ENCODE assay signal across 2 cellular contexts in the genomic region with DNA sequence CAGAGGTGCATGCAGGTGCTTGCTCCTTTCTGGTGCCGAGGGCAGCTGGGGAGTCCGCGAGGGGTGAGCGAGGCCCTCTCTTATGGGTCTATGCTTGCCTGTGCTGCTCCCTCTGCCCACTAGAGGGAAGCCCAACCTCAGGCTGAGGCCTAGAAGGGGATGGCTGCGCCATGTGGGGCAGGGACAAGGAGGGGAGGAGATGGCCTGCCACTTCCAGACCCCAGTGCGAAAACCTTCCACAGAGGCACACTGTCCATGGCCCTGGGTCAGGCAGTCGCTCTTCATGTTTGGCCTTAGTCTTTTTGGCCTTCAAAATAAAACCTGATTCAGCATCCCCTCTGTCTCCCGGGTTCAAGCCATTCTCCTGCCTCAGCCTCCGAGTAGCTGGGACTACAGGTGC.
TF ChIP-seq lines count a peak whose summit lies in the region.

No MANE protein-coding gene starts in this region.

TF ChIP-seq in HEK293, 187 proteins besides CTCF, POLR2A, EP300 and RAD21 (continues in another document):
- TF ChIP-seq GLIS1 (tag by site-specific recombination; IDR thresholded peaks at IDR 0.05) (peak; percentile 32; the same call in 1 of the 2 replicates), ZNF600 (tag by site-specific recombination; IDR thresholded peaks at IDR 0.05) (no peak), ZBTB17 (tag by site-specific recombination; IDR thresholded peaks at IDR 0.05) (no peak), MEIS1 (CRISPR knock-in tag; IDR thresholded peaks at IDR 0.05; ENCODE audit: borderline replicate concordance) (no peak), ZNF114 (tag by site-specific recombination; IDR thresholded peaks at IDR 0.05) (no peak), ZNF221 (tag by site-specific recombination; IDR thresholded peaks at IDR 0.05; ENCODE audit: borderline replicate concordance) (no peak), ZEB2 (tag by site-specific recombination; IDR thresholded peaks at IDR 0.05) (no peak), ZNF624 (tag by site-specific recombination; IDR thresholded peaks at IDR 0.05) (no peak), ZNF239 (tag by site-specific recombination; IDR thresholded peaks at IDR 0.05) (no peak), OVOL3 (tag by site-specific recombination; IDR thresholded peaks at IDR 0.05) (no peak), ZNF514 (tag by site-specific recombination; IDR thresholded peaks at IDR 0.05) (no peak), ZNF292 (tag by site-specific recombination; IDR thresholded peaks at IDR 0.05; ENCODE audit: borderline replicate concordance, low read depth) (no peak), KLF16 (tag by site-specific recombination; IDR thresholded peaks at IDR 0.05) (no peak), ZSCAN30 (tag by site-specific recombination; IDR thresholded peaks at IDR 0.05) (peak; percentile 29; the same call in 1 of the 2 replicates), ZNF521 (tag by site-specific recombination; IDR thresholded peaks at IDR 0.05) (no peak), ZNF701 (tag by site-specific recombination; IDR thresholded peaks at IDR 0.05) (no peak), ZNF544 (tag by site-specific recombination; IDR thresholded peaks at IDR 0.05) (no peak), ZNF335 (tag by site-specific recombination; conservative IDR thresholded peaks at IDR 0.05) (0 out of 2 replicates have a peak, but pooled peaks have one; percentile 8), ZNF654 (tag by site-specific recombination; IDR thresholded peaks at IDR 0.05; ENCODE audit: low read depth) (peak; percentile 78), WT1 (tag by site-specific recombination; IDR thresholded peaks at IDR 0.05) (no peak), MZF1 (tag by site-specific recombination; IDR thresholded peaks at IDR 0.05; ENCODE audit: borderline replicate concordance) (peak; percentile 49; the same call in 1 of the 2 replicates), ZNF211 (tag by site-specific recombination; IDR thresholded peaks at IDR 0.05; ENCODE audit: low read depth) (no peak)
- TF ChIP-seq, protein P1, sequence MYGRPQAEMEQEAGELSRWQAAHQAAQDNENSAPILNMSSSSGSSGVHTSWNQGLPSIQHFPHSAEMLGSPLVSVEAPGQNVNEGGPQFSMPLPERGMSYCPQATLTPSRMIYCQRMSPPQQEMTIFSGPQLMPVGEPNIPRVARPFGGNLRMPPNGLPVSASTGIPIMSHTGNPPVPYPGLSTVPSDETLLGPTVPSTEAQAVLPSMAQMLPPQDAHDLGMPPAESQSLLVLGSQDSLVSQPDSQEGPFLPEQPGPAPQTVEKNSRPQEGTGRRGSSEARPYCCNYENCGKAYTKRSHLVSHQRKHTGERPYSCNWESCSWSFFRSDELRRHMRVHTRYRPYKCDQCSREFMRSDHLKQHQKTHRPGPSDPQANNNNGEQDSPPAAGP (tag by site-specific recombination; IDR thresholded peaks at IDR 0.05) = no peak
- TF ChIP-seq, protein P2, sequence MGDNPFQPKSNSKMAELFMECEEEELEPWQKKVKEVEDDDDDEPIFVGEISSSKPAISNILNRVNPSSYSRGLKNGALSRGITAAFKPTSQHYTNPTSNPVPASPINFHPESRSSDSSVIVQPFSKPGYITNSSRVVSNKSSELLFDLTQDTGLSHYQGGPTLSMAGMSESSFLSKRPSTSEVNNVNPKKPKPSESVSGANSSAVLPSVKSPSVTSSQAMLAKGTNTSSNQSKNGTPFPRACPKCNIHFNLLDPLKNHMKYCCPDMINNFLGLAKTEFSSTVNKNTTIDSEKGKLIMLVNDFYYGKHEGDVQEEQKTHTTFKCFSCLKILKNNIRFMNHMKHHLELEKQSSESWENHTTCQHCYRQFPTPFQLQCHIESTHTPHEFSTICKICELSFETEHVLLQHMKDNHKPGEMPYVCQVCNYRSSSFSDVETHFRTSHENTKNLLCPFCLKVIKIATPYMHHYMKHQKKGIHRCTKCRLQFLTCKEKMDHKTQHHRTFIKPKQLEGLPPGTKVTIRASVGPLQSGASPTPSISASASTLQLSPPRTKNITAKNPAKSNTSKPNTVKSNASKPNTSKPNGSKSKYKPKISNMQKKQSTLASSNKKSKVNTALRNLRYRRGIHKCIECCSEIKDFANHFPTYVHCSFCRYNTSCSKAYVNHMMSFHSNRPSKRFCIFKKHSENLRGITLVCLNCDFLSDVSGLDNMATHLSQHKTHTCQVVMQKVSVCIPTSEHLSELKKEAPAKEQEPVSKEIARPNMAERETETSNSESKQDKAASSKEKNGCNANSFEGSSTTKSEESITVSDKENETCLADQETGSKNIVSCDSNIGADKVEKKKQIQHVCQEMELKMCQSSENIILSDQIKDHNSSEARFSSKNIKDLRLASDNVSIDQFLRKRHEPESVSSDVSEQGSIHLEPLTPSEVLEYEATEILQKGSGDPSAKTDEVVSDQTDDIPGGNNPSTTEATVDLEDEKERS (tag by site-specific recombination; IDR thresholded peaks at IDR 0.05) = no peak
- TF ChIP-seq, protein P3, sequence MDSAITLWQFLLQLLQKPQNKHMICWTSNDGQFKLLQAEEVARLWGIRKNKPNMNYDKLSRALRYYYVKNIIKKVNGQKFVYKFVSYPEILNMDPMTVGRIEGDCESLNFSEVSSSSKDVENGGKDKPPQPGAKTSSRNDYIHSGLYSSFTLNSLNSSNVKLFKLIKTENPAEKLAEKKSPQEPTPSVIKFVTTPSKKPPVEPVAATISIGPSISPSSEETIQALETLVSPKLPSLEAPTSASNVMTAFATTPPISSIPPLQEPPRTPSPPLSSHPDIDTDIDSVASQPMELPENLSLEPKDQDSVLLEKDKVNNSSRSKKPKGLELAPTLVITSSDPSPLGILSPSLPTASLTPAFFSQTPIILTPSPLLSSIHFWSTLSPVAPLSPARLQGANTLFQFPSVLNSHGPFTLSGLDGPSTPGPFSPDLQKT (IDR thresholded peaks at IDR 0.05; ENCODE audit: borderline replicate concordance, low read depth, low read length) = no peak
- TF ChIP-seq, protein P4, sequence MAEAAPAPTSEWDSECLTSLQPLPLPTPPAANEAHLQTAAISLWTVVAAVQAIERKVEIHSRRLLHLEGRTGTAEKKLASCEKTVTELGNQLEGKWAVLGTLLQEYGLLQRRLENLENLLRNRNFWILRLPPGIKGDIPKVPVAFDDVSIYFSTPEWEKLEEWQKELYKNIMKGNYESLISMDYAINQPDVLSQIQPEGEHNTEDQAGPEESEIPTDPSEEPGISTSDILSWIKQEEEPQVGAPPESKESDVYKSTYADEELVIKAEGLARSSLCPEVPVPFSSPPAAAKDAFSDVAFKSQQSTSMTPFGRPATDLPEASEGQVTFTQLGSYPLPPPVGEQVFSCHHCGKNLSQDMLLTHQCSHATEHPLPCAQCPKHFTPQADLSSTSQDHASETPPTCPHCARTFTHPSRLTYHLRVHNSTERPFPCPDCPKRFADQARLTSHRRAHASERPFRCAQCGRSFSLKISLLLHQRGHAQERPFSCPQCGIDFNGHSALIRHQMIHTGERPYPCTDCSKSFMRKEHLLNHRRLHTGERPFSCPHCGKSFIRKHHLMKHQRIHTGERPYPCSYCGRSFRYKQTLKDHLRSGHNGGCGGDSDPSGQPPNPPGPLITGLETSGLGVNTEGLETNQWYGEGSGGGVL (tag by site-specific recombination; IDR thresholded peaks at IDR 0.05) = no peak

TF ChIP-seq in HepG2, 621 proteins besides CTCF, POLR2A, EP300 and RAD21 (continues in another document):
- TF ChIP-seq CBX1 (IDR thresholded peaks at IDR 0.05; ENCODE audit: low read depth) (no peak), HDAC2 (CRISPR knock-in tag; IDR thresholded peaks at IDR 0.05) (peak; percentile 22; the same call in 1 of the 2 replicates), ZSCAN31 (CRISPR knock-in tag; IDR thresholded peaks at IDR 0.05; ENCODE audit: low read depth) (no peak), JUN (CRISPR knock-in tag; IDR thresholded peaks at IDR 0.05) (no peak), EED (CRISPR knock-in tag; IDR thresholded peaks at IDR 0.05) (0 out of 2 replicates have a peak, but pooled peaks have one; percentile 28), ZFX (CRISPR knock-in tag; IDR thresholded peaks at IDR 0.05; ENCODE audit: low read depth) (peak; percentile 69), GATAD2A (CRISPR knock-in tag; IDR thresholded peaks at IDR 0.05) (0 out of 2 replicates have a peak, but pooled peaks have one; percentile 17), HMG20A (CRISPR knock-in tag; IDR thresholded peaks at IDR 0.05; ENCODE audit: borderline replicate concordance) (no peak), RFXANK (CRISPR knock-in tag; IDR thresholded peaks at IDR 0.05) (no peak), XRCC5 (optimal IDR thresholded peaks at IDR 0.05; ENCODE audit: low read length) (peak; percentile 76), FOSL1 (CRISPR knock-in tag; IDR thresholded peaks at IDR 0.05; ENCODE audit: borderline replicate concordance) (no peak), SRSF4 (IDR thresholded peaks at IDR 0.05; ENCODE audit: low read depth, low read length, poor library complexity, severe bottlenecking) (no peak)
- TF ChIP-seq, protein P5, sequence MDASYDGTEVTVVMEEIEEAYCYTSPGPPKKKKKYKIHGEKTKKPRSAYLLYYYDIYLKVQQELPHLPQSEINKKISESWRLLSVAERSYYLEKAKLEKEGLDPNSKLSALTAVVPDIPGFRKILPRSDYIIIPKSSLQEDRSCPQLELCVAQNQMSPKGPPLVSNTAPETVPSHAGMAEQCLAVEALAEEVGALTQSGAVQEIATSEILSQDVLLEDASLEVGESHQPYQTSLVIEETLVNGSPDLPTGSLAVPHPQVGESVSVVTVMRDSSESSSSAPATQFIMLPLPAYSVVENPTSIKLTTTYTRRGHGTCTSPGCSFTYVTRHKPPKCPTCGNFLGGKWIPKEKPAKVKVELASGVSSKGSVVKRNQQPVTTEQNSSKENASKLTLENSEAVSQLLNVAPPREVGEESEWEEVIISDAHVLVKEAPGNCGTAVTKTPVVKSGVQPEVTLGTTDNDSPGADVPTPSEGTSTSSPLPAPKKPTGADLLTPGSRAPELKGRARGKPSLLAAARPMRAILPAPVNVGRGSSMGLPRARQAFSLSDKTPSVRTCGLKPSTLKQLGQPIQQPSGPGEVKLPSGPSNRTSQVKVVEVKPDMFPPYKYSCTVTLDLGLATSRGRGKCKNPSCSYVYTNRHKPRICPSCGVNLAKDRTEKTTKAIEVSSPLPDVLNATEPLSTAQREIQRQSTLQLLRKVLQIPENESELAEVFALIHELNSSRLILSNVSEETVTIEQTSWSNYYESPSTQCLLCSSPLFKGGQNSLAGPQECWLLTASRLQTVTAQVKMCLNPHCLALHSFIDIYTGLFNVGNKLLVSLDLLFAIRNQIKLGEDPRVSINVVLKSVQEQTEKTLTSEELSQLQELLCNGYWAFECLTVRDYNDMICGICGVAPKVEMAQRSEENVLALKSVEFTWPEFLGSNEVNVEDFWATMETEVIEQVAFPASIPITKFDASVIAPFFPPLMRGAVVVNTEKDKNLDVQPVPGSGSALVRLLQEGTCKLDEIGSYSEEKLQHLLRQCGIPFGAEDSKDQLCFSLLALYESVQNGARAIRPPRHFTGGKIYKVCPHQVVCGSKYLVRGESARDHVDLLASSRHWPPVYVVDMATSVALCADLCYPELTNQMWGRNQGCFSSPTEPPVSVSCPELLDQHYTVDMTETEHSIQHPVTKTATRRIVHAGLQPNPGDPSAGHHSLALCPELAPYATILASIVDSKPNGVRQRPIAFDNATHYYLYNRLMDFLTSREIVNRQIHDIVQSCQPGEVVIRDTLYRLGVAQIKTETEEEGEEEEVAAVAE (CRISPR knock-in tag; IDR thresholded peaks at IDR 0.05; ENCODE audit: borderline replicate concordance) = no peak
- TF ChIP-seq, protein P6, sequence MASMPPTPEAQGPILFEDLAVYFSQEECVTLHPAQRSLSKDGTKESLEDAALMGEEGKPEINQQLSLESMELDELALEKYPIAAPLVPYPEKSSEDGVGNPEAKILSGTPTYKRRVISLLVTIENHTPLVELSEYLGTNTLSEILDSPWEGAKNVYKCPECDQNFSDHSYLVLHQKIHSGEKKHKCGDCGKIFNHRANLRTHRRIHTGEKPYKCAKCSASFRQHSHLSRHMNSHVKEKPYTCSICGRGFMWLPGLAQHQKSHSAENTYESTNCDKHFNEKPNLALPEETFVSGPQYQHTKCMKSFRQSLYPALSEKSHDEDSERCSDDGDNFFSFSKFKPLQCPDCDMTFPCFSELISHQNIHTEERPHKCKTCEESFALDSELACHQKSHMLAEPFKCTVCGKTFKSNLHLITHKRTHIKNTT (CRISPR knock-in tag; IDR thresholded peaks at IDR 0.05) = no peak
- TF ChIP-seq, protein P7, sequence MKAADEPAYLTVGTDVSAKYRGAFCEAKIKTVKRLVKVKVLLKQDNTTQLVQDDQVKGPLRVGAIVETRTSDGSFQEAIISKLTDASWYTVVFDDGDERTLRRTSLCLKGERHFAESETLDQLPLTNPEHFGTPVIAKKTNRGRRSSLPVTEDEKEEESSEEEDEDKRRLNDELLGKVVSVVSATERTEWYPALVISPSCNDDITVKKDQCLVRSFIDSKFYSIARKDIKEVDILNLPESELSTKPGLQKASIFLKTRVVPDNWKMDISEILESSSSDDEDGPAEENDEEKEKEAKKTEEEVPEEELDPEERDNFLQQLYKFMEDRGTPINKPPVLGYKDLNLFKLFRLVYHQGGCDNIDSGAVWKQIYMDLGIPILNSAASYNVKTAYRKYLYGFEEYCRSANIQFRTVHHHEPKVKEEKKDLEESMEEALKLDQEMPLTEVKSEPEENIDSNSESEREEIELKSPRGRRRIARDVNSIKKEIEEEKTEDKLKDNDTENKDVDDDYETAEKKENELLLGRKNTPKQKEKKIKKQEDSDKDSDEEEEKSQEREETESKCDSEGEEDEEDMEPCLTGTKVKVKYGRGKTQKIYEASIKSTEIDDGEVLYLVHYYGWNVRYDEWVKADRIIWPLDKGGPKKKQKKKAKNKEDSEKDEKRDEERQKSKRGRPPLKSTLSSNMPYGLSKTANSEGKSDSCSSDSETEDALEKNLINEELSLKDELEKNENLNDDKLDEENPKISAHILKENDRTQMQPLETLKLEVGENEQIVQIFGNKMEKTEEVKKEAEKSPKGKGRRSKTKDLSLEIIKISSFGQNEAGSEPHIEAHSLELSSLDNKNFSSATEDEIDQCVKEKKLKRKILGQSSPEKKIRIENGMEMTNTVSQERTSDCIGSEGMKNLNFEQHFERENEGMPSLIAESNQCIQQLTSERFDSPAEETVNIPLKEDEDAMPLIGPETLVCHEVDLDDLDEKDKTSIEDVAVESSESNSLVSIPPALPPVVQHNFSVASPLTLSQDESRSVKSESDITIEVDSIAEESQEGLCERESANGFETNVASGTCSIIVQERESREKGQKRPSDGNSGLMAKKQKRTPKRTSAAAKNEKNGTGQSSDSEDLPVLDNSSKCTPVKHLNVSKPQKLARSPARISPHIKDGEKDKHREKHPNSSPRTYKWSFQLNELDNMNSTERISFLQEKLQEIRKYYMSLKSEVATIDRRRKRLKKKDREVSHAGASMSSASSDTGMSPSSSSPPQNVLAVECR (CRISPR knock-in tag; IDR thresholded peaks at IDR 0.05; ENCODE audit: borderline replicate concordance) = peak; percentile 34; the same call in 1 of the 2 replicates
- TF ChIP-seq, protein P8, sequence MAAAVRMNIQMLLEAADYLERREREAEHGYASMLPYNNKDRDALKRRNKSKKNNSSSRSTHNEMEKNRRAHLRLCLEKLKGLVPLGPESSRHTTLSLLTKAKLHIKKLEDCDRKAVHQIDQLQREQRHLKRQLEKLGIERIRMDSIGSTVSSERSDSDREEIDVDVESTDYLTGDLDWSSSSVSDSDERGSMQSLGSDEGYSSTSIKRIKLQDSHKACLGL (CRISPR knock-in tag; IDR thresholded peaks at IDR 0.05) = no peak; the same call in 1 of the 2 replicates
- TF ChIP-seq, protein P9, sequence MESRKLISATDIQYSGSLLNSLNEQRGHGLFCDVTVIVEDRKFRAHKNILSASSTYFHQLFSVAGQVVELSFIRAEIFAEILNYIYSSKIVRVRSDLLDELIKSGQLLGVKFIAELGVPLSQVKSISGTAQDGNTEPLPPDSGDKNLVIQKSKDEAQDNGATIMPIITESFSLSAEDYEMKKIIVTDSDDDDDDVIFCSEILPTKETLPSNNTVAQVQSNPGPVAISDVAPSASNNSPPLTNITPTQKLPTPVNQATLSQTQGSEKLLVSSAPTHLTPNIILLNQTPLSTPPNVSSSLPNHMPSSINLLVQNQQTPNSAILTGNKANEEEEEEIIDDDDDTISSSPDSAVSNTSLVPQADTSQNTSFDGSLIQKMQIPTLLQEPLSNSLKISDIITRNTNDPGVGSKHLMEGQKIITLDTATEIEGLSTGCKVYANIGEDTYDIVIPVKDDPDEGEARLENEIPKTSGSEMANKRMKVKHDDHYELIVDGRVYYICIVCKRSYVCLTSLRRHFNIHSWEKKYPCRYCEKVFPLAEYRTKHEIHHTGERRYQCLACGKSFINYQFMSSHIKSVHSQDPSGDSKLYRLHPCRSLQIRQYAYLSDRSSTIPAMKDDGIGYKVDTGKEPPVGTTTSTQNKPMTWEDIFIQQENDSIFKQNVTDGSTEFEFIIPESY (CRISPR knock-in tag; IDR thresholded peaks at IDR 0.05) = peak; percentile 69
